Comparison of ENCODE assay signal across 14 cellular contexts in genomic region chr9:14438232-14438966, GRCh38.
"Had no signal": no experiment of that assay in that cellular context is flagged by ENCODE, and none has a peak within 500 bp of the region (broad histone marks: within the 10 kb centered on the region; RNA-seq: fewer than 3 reads in every experiment).

No MANE protein-coding gene starts in this region.

- H3K4me1 Mint-ChIP-seq: activated CD4-positive, alpha-beta T cell treated with anti-CD3 and anti-CD28 coated beads, Interleukin-2, amount 10 ng/mL, durations not matched to agents 7 days and 5 days; activated naive CD4-positive, alpha-beta T cell treated with anti-CD3 and anti-CD28 coated beads, Interleukin-2, amount 10 ng/mL, durations not matched to agents 7 days and 5 days had no signal

- H3K9me3 Mint-ChIP-seq: activated CD4-positive, alpha-beta T cell treated with anti-CD3 and anti-CD28 coated beads, Interleukin-2, amount 10 ng/mL, durations not matched to agents 7 days and 5 days; activated naive CD4-positive, alpha-beta T cell treated with anti-CD3 and anti-CD28 coated beads, Interleukin-2, amount 10 ng/mL, durations not matched to agents 7 days and 5 days; activated T-helper 2 cell treated with anti-CD3 and anti-CD28 coated beads, Interferon-gamma antibody, Interleukin-2, Interleukin-4, amounts not matched to agents 10 μg/mL and 5 μg/mL and 100 μg/mL, durations not matched to agents 14 hours and 24 hours and 36 hours; natural killer cell treated with Interleukin-12 subunit alpha and Interleukin-12 subunit beta and Interleukin-15 and Interleukin-18, amount 100 ng/mL, for 72 hours had no signal

- H3K27ac ChIP-seq: coronary artery, thyroid gland, vagina had no signal

- H3K27ac Mint-ChIP-seq: activated CD4-positive, alpha-beta T cell treated with anti-CD3 and anti-CD28 coated beads, Interleukin-2, amount 10 ng/mL, durations not matched to agents 7 days and 5 days; activated naive CD4-positive, alpha-beta T cell treated with anti-CD3 and anti-CD28 coated beads, Interleukin-2, amount 10 ng/mL, durations not matched to agents 7 days and 5 days; activated T-helper 2 cell treated with anti-CD3 and anti-CD28 coated beads, Interferon-gamma antibody, Interleukin-2, Interleukin-4, amounts not matched to agents 10 μg/mL and 5 μg/mL and 100 μg/mL, durations not matched to agents 14 hours and 24 hours and 36 hours; natural killer cell treated with Interleukin-12 subunit alpha and Interleukin-12 subunit beta and Interleukin-15 and Interleukin-18, amount 100 ng/mL, for 72 hours had no signal

- H3K36me3 Mint-ChIP-seq: activated naive CD4-positive, alpha-beta T cell treated with anti-CD3 and anti-CD28 coated beads, Interleukin-2, amount 10 ng/mL, durations not matched to agents 7 days and 5 days; natural killer cell treated with Interleukin-12 subunit alpha and Interleukin-12 subunit beta and Interleukin-15 and Interleukin-18, amount 100 ng/mL, for 72 hours had no signal

- H3K4me3 Mint-ChIP-seq: activated CD4-positive, alpha-beta T cell treated with anti-CD3 and anti-CD28 coated beads, Interleukin-2, amount 10 ng/mL, durations not matched to agents 7 days and 5 days; activated naive CD4-positive, alpha-beta T cell treated with anti-CD3 and anti-CD28 coated beads, Interleukin-2, amount 10 ng/mL, durations not matched to agents 7 days and 5 days; natural killer cell treated with Interleukin-12 subunit alpha and Interleukin-12 subunit beta and Interleukin-15 and Interleukin-18, amount 100 ng/mL, for 72 hours had no signal

- DNase-seq: activated CD4-positive, alpha-beta T cell treated with anti-CD3 and anti-CD28 coated beads, Interleukin-2, amount 10 ng/mL, durations not matched to agents 7 days and 5 days; activated CD4-positive, CD25-positive, alpha-beta regulatory T cell; activated naive CD4-positive, alpha-beta T cell treated with anti-CD3 and anti-CD28 coated beads, Interleukin-2, amount 10 ng/mL, durations not matched to agents 7 days and 5 days; central memory CD4-positive, alpha-beta T cell; effector memory CD4-positive, alpha-beta T cell; erythroblast; stimulated activated CD4-positive, alpha-beta T cell treated with anti-CD3 and anti-CD28 coated beads, Interleukin-15, amount 100 ng/mL, for 24 hours; stimulated activated CD4-positive, alpha-beta T cell treated with anti-CD3 and anti-CD28 coated beads, Interleukin-4, amount 100 ng/mL, for 4 hours; T-helper 2 cell had no signal
